Comparison of ENCODE assay signal across 21 cellular contexts in the genomic region with DNA sequence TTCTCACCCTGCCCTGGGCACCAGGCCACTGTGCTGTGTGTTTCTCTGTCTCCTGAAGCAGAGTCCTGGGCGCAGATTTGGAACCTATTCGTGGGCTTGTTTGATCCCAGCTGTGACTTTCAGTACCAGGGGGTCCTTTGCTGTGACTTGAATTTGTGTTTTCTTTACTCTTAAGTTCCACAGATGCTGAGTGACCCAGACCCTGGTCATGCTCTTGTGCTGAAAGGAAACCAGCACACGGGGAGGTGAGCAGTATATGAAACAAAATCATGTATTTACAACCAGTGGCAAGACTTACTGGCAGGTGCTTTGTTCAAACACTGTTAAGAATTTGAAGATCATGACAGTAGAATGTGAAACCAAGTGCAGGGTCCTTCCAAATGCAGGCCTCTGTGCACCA.
DNase-seq lines count a peak whose midpoint lies in the region.
"Had no signal": no experiment of that assay in that cellular context is flagged by ENCODE, and none has a peak within 500 bp of the region (broad histone marks: within the 10 kb centered on the region; RNA-seq: fewer than 3 reads in every experiment).

No MANE protein-coding gene starts in this region.

- H3K4me3 ChIP-seq in thymus (ENCODE audit: low read length) (no peak overlapping the region), SJCRH30 (no peak overlapping the region)
- H3K4me3 ChIP-seq: PC-9 had no signal

- H3K27ac ChIP-seq in thymus (ENCODE audit: low read depth) (peak overlapping the region; percentile 46), SJCRH30 (no peak overlapping the region)
- H3K27ac ChIP-seq: 22Rv1, PC-9 had no signal

- no peaks in the 10 kb centered on the region for H3K27me3 ChIP-seq in thymus (ENCODE audit: control insufficient read depth, insufficient read depth)
- peaks cover 59% of the 10 kb centered on the region for H3K27me3 ChIP-seq in SJCRH30
- H3K27me3 ChIP-seq: BE2C had no signal

- CTCF ChIA-PET in activated naive CD4-positive, alpha-beta T cell treated with anti-CD3 and anti-CD28 coated beads, Interleukin-2, amount 10 ng/mL, durations not matched to agents 7 days and 5 days (lab: Charles Lee), result interaction anchor here (1.0 to 3.8 kb wide), 8 partner anchors 8 to 169 kb away, joined by 3 to 18 read pairs (median 4); no protein-coding TSS in a partner anchor
- CTCF ChIA-PET in activated CD4-positive, alpha-beta memory T cell treated with anti-CD3 and anti-CD28 coated beads, Interleukin-2, amount 10 ng/mL, durations not matched to agents 7 days and 5 days (lab: Charles Lee), result interaction anchor here (0.6 to 2.9 kb wide), 5 partner anchors 12 to 1174 kb away, joined by 3 to 12 read pairs (median 3); no protein-coding TSS in a partner anchor

- H3K9me3 ChIP-seq in thymus (ENCODE audit: control insufficient read depth) (no peaks in the 10 kb centered on the region), SJCRH30 (replicated peaks) (no peaks in the 10 kb centered on the region)
- H3K9me3 ChIP-seq: BE2C had no signal

- POLR2A ChIA-PET in activated CD4-positive, alpha-beta memory T cell treated with anti-CD3 and anti-CD28 coated beads, Interleukin-2, amount 10 ng/mL, durations not matched to agents 7 days and 5 days (lab: Charles Lee), result interaction anchor here (1.5 kb wide), 2 partner anchors 451 to 462 kb away, joined by 3 to 4 read pairs; no protein-coding TSS in a partner anchor

- no peak for DNase-seq in T-helper 2 cell treated with Interferon-gamma antibody and Interleukin-4, amounts not matched to agents 5 μg/mL and 100 μg/mL, for 36 hours (ENCODE audit: low spot score)
- DNase-seq in T-helper 2 cell (no peak), SJCRH30 (no peak), GDM1 (lab: John Stamatoyannopoulos, UW) (no peak)
- DNase-seq in activated naive CD4-positive, alpha-beta T cell treated with anti-CD3 and anti-CD28 coated beads, Interleukin-2, amount 10 ng/mL, durations not matched to agents 7 days and 5 days, result no peak
- no peak for DNase-seq in activated naive CD4-positive, alpha-beta T cell (lab: John Stamatoyannopoulos, UW)
- DNase-seq in activated CD4-positive, alpha-beta memory T cell treated with anti-CD3 and anti-CD28 coated beads, Interleukin-2, amount 10 ng/mL, durations not matched to agents 7 days and 5 days, result no peak
- DNase-seq: BE2C, Calu3, DMS79 treated with DMSO at 0.1 percent for 48 hours, HCEC 1CT, KBM-7, NCI-H1105 treated with DMSO at 0.1 percent for 48 hours, NCI-H146, NCI-H2029 treated with DMSO at 0.1 percent for 48 hours, NCI-H446 treated with DMSO at 0.1 percent for 48 hours, NCI-H82, PC-9 had no signal

- H3K36me3 ChIP-seq in thymus (ENCODE audit: control insufficient read depth, insufficient read depth), result no peaks in the 10 kb centered on the region
- no peaks in the 10 kb centered on the region for H3K36me3 ChIP-seq in SJCRH30
- H3K36me3 ChIP-seq: BE2C had no signal

- no peak overlapping the region for H3K4me3 Mint-ChIP-seq in T-helper 2 cell treated with Interferon-gamma antibody and Interleukin-4, amounts not matched to agents 5 μg/mL and 100 μg/mL, for 36 hours
- H3K4me3 Mint-ChIP-seq in activated naive CD4-positive, alpha-beta T cell treated with anti-CD3 and anti-CD28 coated beads, Interleukin-2, amount 10 ng/mL, durations not matched to agents 7 days and 5 days, result no peak overlapping the region
- H3K4me3 Mint-ChIP-seq in activated CD4-positive, alpha-beta memory T cell treated with anti-CD3 and anti-CD28 coated beads, Interleukin-2, amount 10 ng/mL, durations not matched to agents 7 days and 5 days, result no peak overlapping the region
- H3K4me3 Mint-ChIP-seq: CD14-positive monocyte had no signal

- WGBS in thymus, result 60% methylated on average over 3 of the region's 3 CpGs

- H3K4me1 Mint-ChIP-seq in T-helper 2 cell treated with Interferon-gamma antibody and Interleukin-4, amounts not matched to agents 5 μg/mL and 100 μg/mL, for 36 hours (ENCODE audit: low read depth), result no peaks in the 10 kb centered on the region
- peaks cover 27% of the 10 kb centered on the region for H3K4me1 Mint-ChIP-seq in activated naive CD4-positive, alpha-beta T cell treated with anti-CD3 and anti-CD28 coated beads, Interleukin-2, amount 10 ng/mL, durations not matched to agents 7 days and 5 days
- peaks cover 9% of the 10 kb centered on the region for H3K4me1 Mint-ChIP-seq in activated CD4-positive, alpha-beta memory T cell treated with anti-CD3 and anti-CD28 coated beads, Interleukin-2, amount 10 ng/mL, durations not matched to agents 7 days and 5 days

- no peaks in the 10 kb centered on the region for H3K36me3 Mint-ChIP-seq in T-helper 2 cell treated with Interferon-gamma antibody and Interleukin-4, amounts not matched to agents 5 μg/mL and 100 μg/mL, for 36 hours (ENCODE audit: low read depth)
- H3K36me3 Mint-ChIP-seq in activated naive CD4-positive, alpha-beta T cell treated with anti-CD3 and anti-CD28 coated beads, Interleukin-2, amount 10 ng/mL, durations not matched to agents 7 days and 5 days, result no peaks in the 10 kb centered on the region
- no peaks in the 10 kb centered on the region for H3K36me3 Mint-ChIP-seq in activated CD4-positive, alpha-beta memory T cell treated with anti-CD3 and anti-CD28 coated beads, Interleukin-2, amount 10 ng/mL, durations not matched to agents 7 days and 5 days (ENCODE audit: low read depth)
- H3K36me3 Mint-ChIP-seq: CD14-positive monocyte had no signal

- peak overlapping the region; percentile 34 for H3K27ac Mint-ChIP-seq in T-helper 2 cell treated with Interferon-gamma antibody and Interleukin-4, amounts not matched to agents 5 μg/mL and 100 μg/mL, for 36 hours
- peak overlapping the region; percentile 31 for H3K27ac Mint-ChIP-seq in activated naive CD4-positive, alpha-beta T cell treated with anti-CD3 and anti-CD28 coated beads, Interleukin-2, amount 10 ng/mL, durations not matched to agents 7 days and 5 days
- peak overlapping the region; percentile 22 for H3K27ac Mint-ChIP-seq in activated CD4-positive, alpha-beta memory T cell treated with anti-CD3 and anti-CD28 coated beads, Interleukin-2, amount 10 ng/mL, durations not matched to agents 7 days and 5 days

- H3K9me3 Mint-ChIP-seq in T-helper 2 cell treated with Interferon-gamma antibody and Interleukin-4, amounts not matched to agents 5 μg/mL and 100 μg/mL, for 36 hours, result no peaks in the 10 kb centered on the region
- H3K9me3 Mint-ChIP-seq in activated naive CD4-positive, alpha-beta T cell treated with anti-CD3 and anti-CD28 coated beads, Interleukin-2, amount 10 ng/mL, durations not matched to agents 7 days and 5 days, result no peaks in the 10 kb centered on the region
- H3K9me3 Mint-ChIP-seq in activated CD4-positive, alpha-beta memory T cell treated with anti-CD3 and anti-CD28 coated beads, Interleukin-2, amount 10 ng/mL, durations not matched to agents 7 days and 5 days, result no peaks in the 10 kb centered on the region
- H3K9me3 Mint-ChIP-seq: CD14-positive monocyte had no signal

- H3K4me1 ChIP-seq in thymus (ENCODE audit: control insufficient read depth, insufficient read depth, low read length) (peaks cover 28% of the 10 kb centered on the region), SJCRH30 (no peaks in the 10 kb centered on the region)
- H3K4me1 ChIP-seq: BE2C had no signal

- H3K27me3 Mint-ChIP-seq in T-helper 2 cell treated with Interferon-gamma antibody and Interleukin-4, amounts not matched to agents 5 μg/mL and 100 μg/mL, for 36 hours (ENCODE audit: low read depth), result peaks cover 22% of the 10 kb centered on the region
- H3K27me3 Mint-ChIP-seq in activated naive CD4-positive, alpha-beta T cell treated with anti-CD3 and anti-CD28 coated beads, Interleukin-2, amount 10 ng/mL, durations not matched to agents 7 days and 5 days, result peaks cover 19% of the 10 kb centered on the region
- H3K27me3 Mint-ChIP-seq in activated CD4-positive, alpha-beta memory T cell treated with anti-CD3 and anti-CD28 coated beads, Interleukin-2, amount 10 ng/mL, durations not matched to agents 7 days and 5 days, result peaks cover 4% of the 10 kb centered on the region
